In genomic region chr1:44019398-44020044, GRCh38 we compare ENCODE assay signal across 1 cellular context.
TF ChIP-seq lines count a peak whose summit lies in the region.

No MANE protein-coding gene starts in this region.

TF ChIP-seq in H1, 55 proteins besides CTCF, POLR2A, EP300 and RAD21:
- TF ChIP-seq EGR1 (IDR thresholded peaks at IDR 0.05; ENCODE audit: borderline replicate concordance, low read depth, low read length) (no peak), ZNF274 (IDR thresholded peaks at IDR 0.05; ENCODE audit: borderline replicate concordance, extremely low read depth, low read length) (no peak), TCF12 (IDR thresholded peaks at IDR 0.05; ENCODE audit: low read depth, low read length) (no peak), KDM1A (IDR thresholded peaks at IDR 0.05; ENCODE audit: borderline replicate concordance, low read length) (no peak), HDAC6 (IDR thresholded peaks at IDR 0.05; ENCODE audit: low read depth, low read length) (no peak), TBP (IDR thresholded peaks at IDR 0.05; ENCODE audit: low read depth, low read length) (no peak), RBBP5 (IDR thresholded peaks at IDR 0.05; ENCODE audit: borderline replicate concordance, low read depth, low read length) (no peak), CHD1 (IDR thresholded peaks at IDR 0.05; ENCODE audit: low read depth, low read length) (no peak), SIN3A (conservative IDR thresholded peaks at IDR 0.05 in 1 of 2, IDR thresholded peaks at IDR 0.05 in 1 of 2; ENCODE audit: low read depth in 1 of 2, low read length in 2 of 2) (no peak), RFX5 (IDR thresholded peaks at IDR 0.05; ENCODE audit: borderline replicate concordance, low read depth, low read length) (no peak), SIRT6 (IDR thresholded peaks at IDR 0.05; ENCODE audit: low read length) (no peak), SIX5 (IDR thresholded peaks at IDR 0.05; ENCODE audit: low read depth, low read length) (no peak)
